In the genomic region with DNA sequence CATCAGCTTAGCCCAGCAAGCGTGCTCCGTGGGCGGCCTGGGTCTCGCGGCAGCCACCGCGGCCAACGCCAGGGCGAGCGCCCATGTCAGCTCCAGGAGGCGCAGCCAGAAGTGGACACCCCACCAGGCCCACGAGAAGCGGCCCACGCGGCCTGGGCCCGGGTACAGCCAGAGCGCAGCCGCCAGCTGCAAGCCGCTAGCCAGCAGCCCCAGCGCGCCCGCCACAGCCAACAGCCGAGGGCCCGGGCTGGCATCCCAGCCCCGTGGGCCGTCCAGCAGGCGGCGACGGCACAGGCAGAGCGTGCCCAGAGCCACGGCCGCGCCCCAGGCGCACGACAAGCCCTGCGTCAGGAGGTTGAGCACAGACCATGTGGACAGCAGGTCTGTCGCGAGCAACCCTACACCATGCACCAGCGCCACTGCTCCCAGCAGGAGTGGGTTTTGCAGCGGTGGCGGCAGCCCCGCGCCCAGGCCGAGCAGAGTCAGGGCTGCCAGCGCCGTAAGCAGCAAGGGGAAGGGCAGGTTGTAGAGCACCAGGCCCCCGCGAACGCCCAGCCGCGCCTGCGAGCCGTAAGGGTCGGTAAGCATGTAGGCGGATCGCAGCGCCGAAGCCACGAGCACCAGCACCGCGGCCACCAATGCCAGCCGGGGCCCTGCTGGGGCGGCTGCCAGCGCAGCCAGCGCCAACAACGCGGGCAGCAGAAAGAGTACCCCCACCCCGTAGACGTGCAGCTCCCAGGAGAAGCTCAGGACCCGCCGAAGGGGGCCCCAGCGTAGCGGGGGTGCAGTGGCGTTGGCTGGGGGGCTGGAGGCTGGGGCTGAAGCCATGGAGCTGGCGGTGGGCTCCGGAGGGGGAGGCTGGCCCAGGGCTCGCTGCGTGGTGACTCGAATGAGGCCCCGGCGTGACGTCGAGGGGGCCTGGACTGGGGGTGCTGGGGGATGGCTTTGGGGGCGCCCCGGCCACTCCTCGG, we compare ENCODE assay signal across 8 cellular contexts. TPM values are rescaled to one million over a fixed set of nuclear protein-coding genes. Genes with fewer than 3 reads are reported as not detected.
DNase-seq lines count a peak whose midpoint lies in the region; ATAC-seq and TF ChIP-seq lines count a peak whose summit lies in the region.

No MANE protein-coding gene starts in this region.

- DNase-seq in AG10803 (ENCODE audit: low read depth) (peak; percentile 70), NCI-H1105 treated with DMSO at 0.1 percent for 48 hours (lab: John Stamatoyannopoulos, UW) (peak; percentile 52), suprapubic skin (ENCODE audit: low spot score in 2 of 2) (peak; percentile 72 to 83), T-helper 1 cell (no peak)
- DNase-seq in activated CD4-positive, alpha-beta T cell treated with anti-CD3 and anti-CD28 coated beads for 1 hour, result no peak

- ATAC-seq in HG03432 (IDR thresholded peaks at IDR 0.05; ENCODE audit: unreplicated experiment), result no peak

- no peaks in the 10 kb centered on the region for H3K9me3 ChIP-seq in suprapubic skin

- no peaks in the 10 kb centered on the region for H3K27me3 ChIP-seq in layer of hippocampus (ENCODE audit: control insufficient read depth, insufficient read depth, low read length)
- H3K27me3 ChIP-seq in suprapubic skin, result no peaks in the 10 kb centered on the region

- WGBS in suprapubic skin, result 53% methylated on average over 15 of the region's 86 CpGs

- H3K27ac ChIP-seq in cingulate gyrus (ENCODE audit: low read depth, low read length) (peak overlapping the region; percentile 60), layer of hippocampus (ENCODE audit: low read depth, low read length) (peak overlapping the region; percentile 81), suprapubic skin (peak overlapping the region; percentile 74)

- no peak for TF ChIP-seq POLR2A in suprapubic skin (IDR thresholded peaks at IDR 0.05)

- peak overlapping the region; percentile 71 for H3K4me3 ChIP-seq in AG10803 (ENCODE audit: low read length)
- H3K4me3 ChIP-seq in suprapubic skin, result peak overlapping the region; percentile 54

- H3K4me1 ChIP-seq in suprapubic skin, result peaks cover 31% of the 10 kb centered on the region

- H3K36me3 ChIP-seq in suprapubic skin, result peaks cover 14% of the 10 kb centered on the region

- TF ChIP-seq EP300 in suprapubic skin (IDR thresholded peaks at IDR 0.05), result no peak

- TF ChIP-seq CTCF in AG10803 (conservative IDR thresholded peaks at IDR 0.05; ENCODE audit: low read length) (peak; percentile 46), suprapubic skin (IDR thresholded peaks at IDR 0.05) (peak; percentile 22 to 70)

RNA-seq across cellular contexts. Expression of gene PRRT3, which starts 4.9 kb away (rescaled TPM):
- total RNA-seq in suprapubic skin, result 1 to 10 TPM; 2.5 to 6.1 (median 3.0) TPM

RNA-seq across cellular contexts. Expression of gene CRELD1, which starts 13.7 kb away (rescaled TPM):
- 10 to 100 TPM; 18.9 to 46.7 (median 26.0) TPM for total RNA-seq in suprapubic skin

RNA-seq across cellular contexts. Expression of gene IL17RC, which starts 30.4 kb away (rescaled TPM):
- total RNA-seq in suprapubic skin, result 100 to 1,000 TPM in 3 of 4 donors, 10 to 100 TPM in 1; 92.5 to 185 (median 137) TPM

RNA-seq across cellular contexts. Expression of gene EMC3, which starts 39.3 kb away (rescaled TPM):
- total RNA-seq in suprapubic skin, result 10 to 100 TPM; 41.8 to 82.1 (median 77.5) TPM

RNA-seq across cellular contexts. Expression of gene IL17RE, which starts 44.7 kb away (rescaled TPM):
- 100 to 1,000 TPM in 1 of 4 donors, 10 to 100 TPM in 3; 49.2 to 116 (median 77.8) TPM for total RNA-seq in suprapubic skin

Comparison
In these comparisons a context has a peak if more than half of its experiments do, and no peak if none do; other contexts are left out.
1. DNase-seq: peak in AG10803 (single experiment), NCI-H1105 treated with DMSO at 0.1 percent for 48 hours (single experiment) and suprapubic skin (2 of 2); none in T-helper 1 cell (0 of 5) and activated CD4-positive, alpha-beta T cell treated with anti-CD3 and anti-CD28 coated beads for 1 hour (single experiment).
2. Peak in every context shown above with its lines, with median percentiles within 50 percentile points of each other: H3K27ac ChIP-seq.